Comparison of ENCODE assay signal across 21 cellular contexts in genomic region chr16:83059237-83059636, GRCh38.
"Had no signal": no experiment of that assay in that cellular context is flagged by ENCODE, and none has a peak within 500 bp of the region (broad histone marks: within the 10 kb centered on the region; RNA-seq: fewer than 3 reads in every experiment).

No MANE protein-coding gene starts in this region.

- H3K9me3 ChIP-seq: right lobe of liver, thoracic aorta, upper lobe of right lung had no signal

- DNase-seq: activated CD4-positive, alpha-beta T cell treated with anti-CD3 and anti-CD28 coated beads, Interleukin-2, amount 50 U/mL, for 1 hour; activated CD8-positive, alpha-beta memory T cell treated with anti-CD3 and anti-CD28 coated beads for 24 hours; activated CD8-positive, alpha-beta memory T cell treated with anti-CD3 and anti-CD28 coated beads, Interleukin-2, amount 50 U/mL, for 48 hours; activated effector memory CD4-positive, alpha-beta T cell treated with Interleukin-2 at 50 U/mL for 16 hours; activated T-cell treated with anti-CD3 and anti-CD28 coated beads, Interleukin-2, amount 50 U/mL, for 48 hours; effector CD8-positive, alpha-beta T cell; glutamatergic neuron; hypothalamus; mesendoderm; naive thymus-derived CD4-positive, alpha-beta T cell; right lobe of liver; stimulated activated CD4-positive, alpha-beta T cell treated with anti-CD3 and anti-CD28 coated beads, Interleukin-4, amount 100 ng/mL, for 4 hours; T-helper 1 cell; T1000; upper lobe of right lung had no signal

- ATAC-seq: activated CD4-positive, CD25-positive, alpha-beta regulatory T cell treated with anti-CD3 and anti-CD28 coated beads, Interleukin-2, amount 50 U/mL, for 24 hours; naive thymus-derived CD4-positive, alpha-beta T cell; right lobe of liver; stimulated activated memory B cell treated with anti-CD40 and anti-IgM and Interleukin-4, amounts not matched to agents 10 μg/mL and 1 μg/mL and 100 μg/mL, for 72 hours; upper lobe of right lung had no signal

- H3K9me3 Mint-ChIP-seq: stimulated activated memory B cell treated with anti-CD40 and anti-IgM and Interleukin-4, amounts not matched to agents 10 μg/mL and 1 μg/mL and 100 μg/mL, for 72 hours had no signal

- H3K27me3 ChIP-seq: upper lobe of right lung had no signal

- H3K27ac ChIP-seq: right lobe of liver, thoracic aorta, upper lobe of right lung had no signal

- H3K27me3 Mint-ChIP-seq: activated naive CD4-positive, alpha-beta T cell treated with anti-CD3 and anti-CD28 coated beads, Interleukin-2, amount 50 U/mL, for 24 hours had no signal

- H3K36me3 ChIP-seq: right lobe of liver, thoracic aorta, upper lobe of right lung had no signal

- H3K4me3 ChIP-seq: right lobe of liver, smooth muscle cell, thoracic aorta, upper lobe of right lung had no signal

- H3K36me3 Mint-ChIP-seq: activated naive CD4-positive, alpha-beta T cell treated with anti-CD3 and anti-CD28 coated beads, Interleukin-2, amount 50 U/mL, for 24 hours; naive thymus-derived CD4-positive, alpha-beta T cell; stimulated activated memory B cell treated with anti-CD40 and anti-IgM and Interleukin-4, amounts not matched to agents 10 μg/mL and 1 μg/mL and 100 μg/mL, for 72 hours had no signal

- H3K4me1 Mint-ChIP-seq: activated naive CD4-positive, alpha-beta T cell treated with anti-CD3 and anti-CD28 coated beads, Interleukin-2, amount 50 U/mL, for 24 hours; naive thymus-derived CD4-positive, alpha-beta T cell; stimulated activated memory B cell treated with anti-CD40 and anti-IgM and Interleukin-4, amounts not matched to agents 10 μg/mL and 1 μg/mL and 100 μg/mL, for 72 hours had no signal

- H3K27ac Mint-ChIP-seq: activated naive CD4-positive, alpha-beta T cell treated with anti-CD3 and anti-CD28 coated beads, Interleukin-2, amount 50 U/mL, for 24 hours; naive thymus-derived CD4-positive, alpha-beta T cell; stimulated activated memory B cell treated with anti-CD40 and anti-IgM and Interleukin-4, amounts not matched to agents 10 μg/mL and 1 μg/mL and 100 μg/mL, for 72 hours had no signal

- FAIRE-seq: endothelial cell of umbilical vein had no signal

- H3K4me3 Mint-ChIP-seq: activated naive CD4-positive, alpha-beta T cell treated with anti-CD3 and anti-CD28 coated beads, Interleukin-2, amount 50 U/mL, for 24 hours; naive thymus-derived CD4-positive, alpha-beta T cell; stimulated activated memory B cell treated with anti-CD40 and anti-IgM and Interleukin-4, amounts not matched to agents 10 μg/mL and 1 μg/mL and 100 μg/mL, for 72 hours had no signal

- H3K4me1 ChIP-seq: right lobe of liver, upper lobe of right lung had no signal
